1 cellular context compared by ENCODE assay signal in genomic region chr15:99042909-99043308, GRCh38.
A peak's percentile ranks its signal among the peaks of the same experiment; 100 is the strongest.
TF ChIP-seq lines count a peak whose summit lies in the region.

No MANE protein-coding gene starts in this region.

TF ChIP-seq in K562, 482 proteins besides CTCF, POLR2A, EP300 and RAD21 (continued from another document):
- TF ChIP-seq ATF3 (IDR thresholded peaks at IDR 0.05) = peak; percentile 41
- no peak for TF ChIP-seq ATF3 (CRISPR knock-in tag; conservative IDR thresholded peaks at IDR 0.05)
- TF ChIP-seq SRF (CRISPR knock-in tag; IDR thresholded peaks at IDR 0.05) = no peak
- TF ChIP-seq CUX1 (CRISPR knock-in tag; IDR thresholded peaks at IDR 0.05) = no peak
TF ChIP-seq in K562: peak in this region for 5.
